1 cellular context compared by ENCODE assay signal in the genomic region with DNA sequence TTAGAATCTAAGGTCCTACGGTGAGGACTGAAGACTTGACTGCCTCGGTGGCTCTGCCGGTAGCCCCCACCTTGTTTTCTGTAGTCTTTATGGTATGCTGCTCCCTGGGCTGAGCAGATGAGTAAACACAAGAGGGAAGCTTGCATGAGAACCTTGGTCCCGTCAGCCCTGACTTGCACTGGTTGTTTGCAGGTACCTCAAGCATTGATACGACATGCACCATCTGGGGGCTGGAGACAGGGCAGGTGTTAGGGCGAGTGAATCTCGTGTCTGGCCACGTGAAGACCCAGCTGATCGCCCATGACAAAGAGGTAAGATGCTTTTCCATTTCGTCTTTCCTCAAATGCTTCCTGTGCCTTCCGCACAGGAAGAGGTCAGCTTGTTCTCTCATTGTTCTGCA.
A peak's percentile ranks its signal among the peaks of the same experiment; 100 is the strongest.
TF ChIP-seq lines count a peak whose summit lies in the region.

No MANE protein-coding gene starts in this region.

TF ChIP-seq in HepG2, 621 proteins besides CTCF, POLR2A, EP300 and RAD21 (continued from another document):
- TF ChIP-seq, protein P1, sequence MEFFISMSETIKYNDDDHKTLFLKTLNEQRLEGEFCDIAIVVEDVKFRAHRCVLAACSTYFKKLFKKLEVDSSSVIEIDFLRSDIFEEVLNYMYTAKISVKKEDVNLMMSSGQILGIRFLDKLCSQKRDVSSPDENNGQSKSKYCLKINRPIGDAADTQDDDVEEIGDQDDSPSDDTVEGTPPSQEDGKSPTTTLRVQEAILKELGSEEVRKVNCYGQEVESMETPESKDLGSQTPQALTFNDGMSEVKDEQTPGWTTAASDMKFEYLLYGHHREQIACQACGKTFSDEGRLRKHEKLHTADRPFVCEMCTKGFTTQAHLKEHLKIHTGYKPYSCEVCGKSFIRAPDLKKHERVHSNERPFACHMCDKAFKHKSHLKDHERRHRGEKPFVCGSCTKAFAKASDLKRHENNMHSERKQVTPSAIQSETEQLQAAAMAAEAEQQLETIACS (CRISPR knock-in tag; IDR thresholded peaks at IDR 0.05) = no peak
- TF ChIP-seq ZNF639 (CRISPR knock-in tag; conservative IDR thresholded peaks at IDR 0.05) = peak; percentile 46; the same call in 1 of the 2 replicates
- no peak for TF ChIP-seq HBP1 (CRISPR knock-in tag; IDR thresholded peaks at IDR 0.05; ENCODE audit: low read depth)
- no peak for TF ChIP-seq TCF7L2 (IDR thresholded peaks at IDR 0.05; ENCODE audit: low read depth, low read length)
- TF ChIP-seq ZNF180 (CRISPR knock-in tag; IDR thresholded peaks at IDR 0.05; ENCODE audit: borderline replicate concordance, low read depth) = no peak
- TF ChIP-seq ARHGAP35 (CRISPR knock-in tag; IDR thresholded peaks at IDR 0.05; ENCODE audit: borderline replicate concordance) = 0 out of 2 replicates have a peak, but pooled peaks have one; percentile 67
- no peak for TF ChIP-seq MEIS1 (CRISPR knock-in tag; IDR thresholded peaks at IDR 0.05; ENCODE audit: borderline replicate concordance)
- no peak for TF ChIP-seq MTERF4 (CRISPR knock-in tag; IDR thresholded peaks at IDR 0.05)
- TF ChIP-seq ZBTB44 (CRISPR knock-in tag; IDR thresholded peaks at IDR 0.05) = no peak; the same call in 1 of the 2 replicates
- TF ChIP-seq HNRNPUL1 (IDR thresholded peaks at IDR 0.05; ENCODE audit: low read depth, low read length) = no peak
- TF ChIP-seq, protein P2, sequence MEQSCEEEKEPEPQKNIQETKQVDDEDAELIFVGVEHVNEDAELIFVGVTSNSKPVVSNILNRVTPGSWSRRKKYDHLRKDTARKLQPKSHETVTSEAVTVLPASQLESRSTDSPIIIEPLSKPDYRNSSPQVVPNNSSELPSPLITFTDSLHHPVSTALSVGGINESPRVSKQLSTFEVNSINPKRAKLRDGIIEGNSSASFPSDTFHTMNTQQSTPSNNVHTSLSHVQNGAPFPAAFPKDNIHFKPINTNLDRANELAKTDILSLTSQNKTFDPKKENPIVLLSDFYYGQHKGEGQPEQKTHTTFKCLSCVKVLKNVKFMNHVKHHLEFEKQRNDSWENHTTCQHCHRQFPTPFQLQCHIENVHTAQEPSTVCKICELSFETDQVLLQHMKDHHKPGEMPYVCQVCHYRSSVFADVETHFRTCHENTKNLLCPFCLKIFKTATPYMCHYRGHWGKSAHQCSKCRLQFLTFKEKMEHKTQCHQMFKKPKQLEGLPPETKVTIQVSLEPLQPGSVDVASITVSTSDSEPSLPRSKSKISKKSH (CRISPR knock-in tag; IDR thresholded peaks at IDR 0.05; ENCODE audit: borderline replicate concordance) = no peak
- no peak for TF ChIP-seq HNRNPK (IDR thresholded peaks at IDR 0.05; ENCODE audit: low read depth, low read length, poor library complexity, severe bottlenecking)
- TF ChIP-seq TAF1 (CRISPR knock-in tag; IDR thresholded peaks at IDR 0.05) = no peak
- TF ChIP-seq FOXM1 (CRISPR knock-in tag; IDR thresholded peaks at IDR 0.05) = no peak
- TF ChIP-seq ZNF567 (CRISPR knock-in tag; IDR thresholded peaks at IDR 0.05; ENCODE audit: borderline replicate concordance) = 0 out of 2 replicates have a peak, but pooled peaks have one; percentile 77
- TF ChIP-seq ZSCAN20 (CRISPR knock-in tag; IDR thresholded peaks at IDR 0.05; ENCODE audit: borderline replicate concordance) = no peak
- no peak for TF ChIP-seq KAT7 (CRISPR knock-in tag; IDR thresholded peaks at IDR 0.05; ENCODE audit: borderline replicate concordance)
- TF ChIP-seq NFE2 (CRISPR knock-in tag; IDR thresholded peaks at IDR 0.05) = no peak
- no peak for TF ChIP-seq ZUFSP (CRISPR knock-in tag; IDR thresholded peaks at IDR 0.05; ENCODE audit: borderline replicate concordance)
- TF ChIP-seq TCF7 (IDR thresholded peaks at IDR 0.05; ENCODE audit: low read depth) = no peak; the same call in 1 of the 2 replicates
- no peak for TF ChIP-seq MBNL3 (CRISPR knock-in tag; conservative IDR thresholded peaks at IDR 0.05)
- no peak for TF ChIP-seq ZNF607 (CRISPR knock-in tag; IDR thresholded peaks at IDR 0.05; ENCODE audit: borderline replicate concordance)
- TF ChIP-seq ZNF207 (IDR thresholded peaks at IDR 0.05; ENCODE audit: borderline replicate concordance) = no peak
